10 cellular contexts compared by ENCODE assay signal in the genomic region with DNA sequence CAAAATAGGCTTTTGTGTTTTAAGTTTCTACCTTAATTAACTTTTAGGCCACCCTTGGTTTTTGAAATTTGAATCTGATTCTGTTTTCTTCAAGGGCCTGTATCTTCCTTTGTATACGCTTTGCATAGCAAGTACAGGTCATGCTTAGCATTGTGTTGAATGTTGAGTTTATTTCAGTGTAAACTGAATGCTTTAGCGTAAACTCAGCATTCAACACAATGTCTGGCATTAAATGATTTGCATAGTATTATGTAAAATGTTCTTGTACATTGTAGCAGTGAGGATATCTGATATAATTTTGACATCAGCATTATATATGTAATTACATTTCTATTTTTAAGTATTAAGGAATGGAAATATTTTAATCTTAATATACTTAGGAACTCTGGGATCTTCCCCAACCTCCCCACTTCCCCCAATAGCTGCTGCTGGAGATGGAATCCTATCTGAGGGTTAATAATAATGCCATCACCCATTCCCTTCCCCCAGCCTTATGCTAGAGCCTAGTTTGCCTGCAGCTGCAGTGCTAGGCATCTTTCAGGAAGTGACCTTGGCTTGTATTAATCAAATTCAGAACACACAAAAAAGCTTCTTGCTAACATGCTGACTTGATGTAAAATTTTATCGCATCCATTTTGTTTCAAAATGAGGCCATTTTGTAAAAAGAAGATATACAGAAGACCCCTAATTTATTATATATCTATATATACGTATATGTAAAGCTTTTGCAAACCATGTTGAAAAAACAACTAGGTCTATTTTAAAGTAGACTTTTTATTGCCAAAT.
DNase-seq lines count a peak whose midpoint lies in the region; ATAC-seq, FAIRE-seq and TF ChIP-seq lines count a peak whose summit lies in the region.
"Had no signal": no experiment of that assay in that cellular context is flagged by ENCODE, and none has a peak within 500 bp of the region (broad histone marks: within the 10 kb centered on the region; RNA-seq: fewer than 3 reads in every experiment).

No MANE protein-coding gene starts in this region.

- FAIRE-seq in GM12891 (lab: Jason Lieb, UNC) = no peak
- FAIRE-seq: colon had no signal

- DNase-seq in GM12891 (ENCODE audit: insufficient read length, low spot score) = no peak
- DNase-seq in NCI-H2029 (lab: John Stamatoyannopoulos, UW) = peak; percentile 77
- no peak for DNase-seq in activated naive CD4-positive, alpha-beta T cell (lab: John Stamatoyannopoulos, UW)
- no peak for DNase-seq in HUDEP-2 (lab: John Stamatoyannopoulos, UW; ENCODE audit: unreplicated experiment in 76 of 76)
- DNase-seq in naive thymus-derived CD4-positive, alpha-beta T cell = no peak

- no peak for TF ChIP-seq CTCF in VCaP (conservative IDR thresholded peaks at IDR 0.05)
- no peak for TF ChIP-seq CTCF in parathyroid adenoma (IDR thresholded peaks at IDR 0.05)

- TF ChIP-seq POLR2A in GM12891 (IDR thresholded peaks at IDR 0.05; ENCODE audit: low read depth, low read length) = no peak

- peaks cover 0 to 17% (median 3%) of the 10 kb centered on the region in 11 donors for H3K9me3 Mint-ChIP-seq in naive thymus-derived CD4-positive, alpha-beta T cell

- H3K4me1 Mint-ChIP-seq in naive thymus-derived CD4-positive, alpha-beta T cell = peaks cover 60 to 94% (median 83%) of the 10 kb centered on the region in 7 donors

- no peak overlapping the region for H3K4me3 ChIP-seq in parathyroid adenoma (ENCODE audit: low read depth, low read length)
- H3K4me3 ChIP-seq in naive thymus-derived CD4-positive, alpha-beta T cell (ENCODE audit: low read length) = no peak overlapping the region

- no peak overlapping the region for H3K27ac Mint-ChIP-seq in naive thymus-derived CD4-positive, alpha-beta T cell

- peaks cover 7% of the 10 kb centered on the region for H3K79me2 ChIP-seq in parathyroid adenoma

- peak overlapping the region in 3 of 10 donors; percentile 14 to 27 (median 21) for H3K4me3 Mint-ChIP-seq in naive thymus-derived CD4-positive, alpha-beta T cell

- no peak overlapping the region for H3K4me2 ChIP-seq in parathyroid adenoma (ENCODE audit: low read length)

- CTCF ChIA-PET in naive thymus-derived CD4-positive, alpha-beta T cell (lab: Charles Lee) = no interaction called here

- H3K27ac ChIP-seq in VCaP (peak overlapping the region; percentile 44), parathyroid adenoma (peak overlapping the region; percentile 1)
- H3K27ac ChIP-seq in naive thymus-derived CD4-positive, alpha-beta T cell (ENCODE audit: low read depth, low read length) = no peak overlapping the region
- H3K27ac ChIP-seq: neutrophil had no signal

- intact Hi-C loops in naive thymus-derived CD4-positive, alpha-beta T cell (cut with micrococcal nuclease) = loop anchor here in 1 of 2 donors (5.0 kb wide), 2 partner anchors 32 to 73 kb away; a partner anchor contains a TSS

- POLR2A ChIA-PET in naive thymus-derived CD4-positive, alpha-beta T cell (lab: Charles Lee) = interaction anchor here (1.1 kb wide), 1 partner anchor 73 kb away, joined by 3 read pairs; a partner anchor contains a TSS

- H3K27me3 Mint-ChIP-seq in naive thymus-derived CD4-positive, alpha-beta T cell = no peaks in the 10 kb centered on the region

- no peaks in the 10 kb centered on the region for H3K27me3 ChIP-seq in parathyroid adenoma (ENCODE audit: control insufficient read depth, insufficient read depth, low read length)
- H3K27me3 ChIP-seq in naive thymus-derived CD4-positive, alpha-beta T cell (ENCODE audit: control insufficient read depth in 2 of 2, insufficient read depth in 2 of 2, low read length in 2 of 2) = no peaks in the 10 kb centered on the region
- H3K27me3 ChIP-seq: neutrophil had no signal

- no peak for ATAC-seq in HG03139 (IDR thresholded peaks at IDR 0.05; ENCODE audit: unreplicated experiment)
- no peak for ATAC-seq in naive thymus-derived CD4-positive, alpha-beta T cell

- H3K9ac ChIP-seq in parathyroid adenoma = no peak overlapping the region

- no peaks in the 10 kb centered on the region for H3K36me3 ChIP-seq in parathyroid adenoma (ENCODE audit: control insufficient read depth, insufficient read depth, low read length)
- peaks cover 0 to 10% (median 0%) of the 10 kb centered on the region in 3 experiments for H3K36me3 ChIP-seq in naive thymus-derived CD4-positive, alpha-beta T cell (ENCODE audit: control insufficient read depth in 2 of 3, insufficient read depth in 3 of 3, low read length in 3 of 3)
- H3K36me3 ChIP-seq: neutrophil had no signal

- no peaks in the 10 kb centered on the region for H3K9me3 ChIP-seq in parathyroid adenoma (ENCODE audit: control insufficient read depth, low read length)
- H3K9me3 ChIP-seq in naive thymus-derived CD4-positive, alpha-beta T cell (ENCODE audit: control insufficient read depth in 2 of 3, low read length in 3 of 3) = peaks cover 0 to 7% (median 0%) of the 10 kb centered on the region in 3 experiments
- H3K9me3 ChIP-seq: neutrophil had no signal

- no peak overlapping the region for H2AFZ ChIP-seq in parathyroid adenoma

- peaks cover 4 to 26% (median 20%) of the 10 kb centered on the region in 5 donors for H3K36me3 Mint-ChIP-seq in naive thymus-derived CD4-positive, alpha-beta T cell

- peaks cover 20% of the 10 kb centered on the region for H3K4me1 ChIP-seq in parathyroid adenoma
- peaks cover 23 to 32% of the 10 kb centered on the region in 2 donors for H3K4me1 ChIP-seq in naive thymus-derived CD4-positive, alpha-beta T cell (ENCODE audit: control insufficient read depth in 2 of 2, insufficient read depth in 2 of 2, low read length in 2 of 2)

TF ChIP-seq in GM12891, 5 proteins besides CTCF, POLR2A, EP300 and RAD21:
- TF ChIP-seq PAX5 (IDR thresholded peaks at IDR 0.05; ENCODE audit: insufficient read depth, low read length, severe bottlenecking) (no peak), POLR2AphosphoS5 (IDR thresholded peaks at IDR 0.05; ENCODE audit: low read depth, low read length) (no peak), POU2F2 (IDR thresholded peaks at IDR 0.05; ENCODE audit: low read depth, low read length) (no peak), SPI1 (IDR thresholded peaks at IDR 0.05; ENCODE audit: low read depth, low read length) (peak; percentile 42)
